Comparison of ENCODE assay signal across 1 cellular context in genomic region chr5:10431408-10431807, GRCh38.
TF ChIP-seq lines count a peak whose summit lies in the region.

No MANE protein-coding gene starts in this region.

TF ChIP-seq in GM12891, 5 proteins besides CTCF, POLR2A, EP300 and RAD21:
- TF ChIP-seq POU2F2 (IDR thresholded peaks at IDR 0.05; ENCODE audit: low read depth, low read length) (no peak), POLR2AphosphoS5 (IDR thresholded peaks at IDR 0.05; ENCODE audit: low read depth, low read length) (0 out of 2 replicates have a peak, but pooled peaks have one; percentile 28), TAF1 (IDR thresholded peaks at IDR 0.05; ENCODE audit: low read depth, low read length) (no peak)
